Comparison of ENCODE assay signal across 24 cellular contexts in the genomic region with DNA sequence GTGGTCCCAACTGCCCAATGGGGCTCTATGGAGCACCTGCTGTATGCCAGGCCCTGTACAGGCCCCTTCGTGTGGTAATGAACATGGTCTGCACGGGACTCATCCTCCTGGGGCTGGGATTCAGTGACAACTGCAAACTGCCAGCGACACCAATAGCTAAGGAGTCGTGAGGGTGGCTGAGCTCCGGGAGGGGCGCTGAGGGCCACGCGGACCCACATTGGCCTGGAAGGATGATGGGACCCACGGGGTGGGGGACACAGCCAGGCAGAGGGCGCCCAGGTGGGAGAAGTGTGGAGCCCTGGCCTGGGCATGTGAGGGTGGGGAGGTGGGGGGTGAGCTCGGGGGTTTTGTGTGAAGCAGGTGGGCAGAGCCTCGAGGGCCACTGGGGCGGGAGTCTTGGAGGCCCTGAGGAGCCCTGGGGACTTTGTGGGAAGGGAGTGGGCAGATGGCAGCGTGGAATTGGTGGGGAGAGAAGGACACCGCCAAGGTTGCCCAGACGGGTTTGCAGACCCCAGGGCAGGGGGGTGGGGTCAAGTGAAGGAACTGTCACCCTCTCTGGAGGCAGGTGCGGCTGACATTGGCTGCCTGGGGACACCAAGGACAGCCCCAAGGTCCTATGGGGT. TPM values are rescaled to one million over a fixed set of nuclear protein-coding genes. Genes with fewer than 3 reads are reported as not detected.
"Had no signal": no experiment of that assay in that cellular context is flagged by ENCODE, and none has a peak within 500 bp of the region (broad histone marks: within the 10 kb centered on the region; RNA-seq: fewer than 3 reads in every experiment).

No MANE protein-coding gene starts in this region.

- H3K9me3 ChIP-seq: SK-N-SH had no signal

- H3K4me2 ChIP-seq: KMS-11, SK-N-SH had no signal

- ATAC-seq: T-cell had no signal

- H3K27ac ChIP-seq: HL-60, KMS-11 had no signal

- H3K9ac ChIP-seq: KMS-11, SK-N-SH had no signal

- DNase-seq: Kasumi-1, MM.1S, NCI-H1092 treated with DMSO at 0.1 percent for 48 hours, NCI-H1436, NCI-H187, NCI-H2029, NCI-H2081 treated with DMSO at 0.1 percent for 48 hours, NCI-H2171, NCI-H345, NCI-H446 treated with DMSO at 0.1 percent for 48 hours, NCI-H510A treated with DMSO at 0.1 percent for 48 hours, NCI-H69, NCI-H774, RPMI8226, SHP77, SK-N-SH, SW 1271, T-cell had no signal

- FAIRE-seq: K562, RCC 7860 had no signal

- H3K4me3 ChIP-seq: K562 had no signal

RNA-seq across cellular contexts. Expression of a gene that starts 22.5 kb away (rescaled TPM):
- total RNA-seq: M059J, T-cell had no signal
- polyA plus RNA-seq: IgD-negative memory B cell, SK-N-SH had no signal

RNA-seq across cellular contexts. Expression of a gene that starts 26.0 kb away (rescaled TPM):
- total RNA-seq: K562, M059J, T-cell had no signal
- polyA plus RNA-seq: IgD-negative memory B cell, K562, SK-N-SH had no signal
